ENCODE assay signal across 8 cellular contexts in the genomic region with DNA sequence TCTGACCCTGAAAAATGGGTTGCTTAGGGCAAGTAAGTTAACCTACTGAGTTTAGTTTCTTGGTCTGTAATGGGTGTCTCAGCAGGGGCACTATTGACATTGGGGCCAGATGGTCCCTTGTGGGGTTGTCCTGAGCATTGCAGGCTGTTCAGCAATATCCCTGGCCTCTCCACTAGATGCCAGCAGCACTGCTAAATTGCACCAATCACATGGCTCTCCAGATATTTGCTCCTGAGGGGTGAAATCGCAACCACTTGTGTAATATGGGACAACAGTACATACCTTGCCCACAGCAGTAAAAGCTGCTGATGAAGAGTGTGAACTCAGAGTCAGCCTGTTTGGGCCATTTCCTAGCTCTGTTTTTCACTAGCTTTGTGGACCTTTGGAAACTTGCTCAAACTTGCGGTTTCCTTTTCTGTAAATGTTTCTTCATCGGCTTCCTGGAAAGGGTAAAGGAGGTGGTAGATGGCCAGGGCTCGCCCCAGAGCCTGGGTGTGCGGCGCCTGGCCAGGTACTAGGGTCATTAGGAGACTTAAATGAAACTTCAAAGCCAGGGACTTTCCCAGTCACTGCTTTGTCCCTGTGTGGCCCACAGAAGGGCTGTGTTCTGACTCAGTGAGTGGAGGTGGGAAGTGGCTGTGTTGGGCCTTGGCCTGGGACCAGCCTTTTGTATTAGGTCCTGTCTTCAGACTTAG. TPM values are rescaled to one million over a fixed set of nuclear protein-coding genes. Genes with fewer than 3 reads are reported as not detected.
DNase-seq lines count a peak whose midpoint lies in the region; ATAC-seq and TF ChIP-seq lines count a peak whose summit lies in the region.

No MANE protein-coding gene starts in this region.

- peak; percentile 37 for DNase-seq in activated naive CD4-positive, alpha-beta T cell treated with Interleukin-2 at 50 U/mL for 16 hours
- no peak for DNase-seq in activated naive CD4-positive, alpha-beta T cell (lab: John Stamatoyannopoulos, UW)
- DNase-seq in HAP-1 (ENCODE audit: low spot score in 2 of 2) (peak; percentile 19 to 25), M059J (ENCODE audit: low read depth) (peak; percentile 86), fibroblast of the aortic adventitia (ENCODE audit: low read depth) (peak; percentile 82), middle frontal gyrus (ENCODE audit: extremely low spot score, low spot score) (no peak)
- peak; percentile 33 for DNase-seq in activated CD8-positive, alpha-beta T cell treated with anti-CD3 and anti-CD28 coated beads, Interleukin-2, amount 10 ng/mL, durations not matched to agents 7 days and 5 days

- H3K4me3 Mint-ChIP-seq in activated CD8-positive, alpha-beta T cell treated with anti-CD3 and anti-CD28 coated beads, Interleukin-2, amount 10 ng/mL, durations not matched to agents 7 days and 5 days = no peak overlapping the region

- ATAC-seq in activated CD8-positive, alpha-beta T cell treated with anti-CD3 and anti-CD28 coated beads, Interleukin-2, amount 10 ng/mL, durations not matched to agents 7 days and 5 days = peak; percentile 75

- peak overlapping the region; percentile 82 for H3K27ac Mint-ChIP-seq in activated CD8-positive, alpha-beta T cell treated with anti-CD3 and anti-CD28 coated beads, Interleukin-2, amount 10 ng/mL, durations not matched to agents 7 days and 5 days

- H3K4me2 ChIP-seq in parathyroid adenoma (ENCODE audit: low read length) = no peak overlapping the region

- 0 out of 2 replicates have a peak, but pooled peaks cover 2% of the 10 kb centered on the region for H3K27me3 ChIP-seq in HAP-1 (ENCODE audit: low read depth)
- no peaks in the 10 kb centered on the region for H3K27me3 ChIP-seq in parathyroid adenoma (ENCODE audit: control insufficient read depth, insufficient read depth, low read length)

- H3K36me3 ChIP-seq in HAP-1 (replicated peaks) (no peaks in the 10 kb centered on the region), parathyroid adenoma (ENCODE audit: control insufficient read depth, insufficient read depth, low read length) (no peaks in the 10 kb centered on the region)

- no peaks in the 10 kb centered on the region for H3K79me2 ChIP-seq in parathyroid adenoma

- TF ChIP-seq CTCF in fibroblast of the aortic adventitia (IDR thresholded peaks at IDR 0.05; ENCODE audit: insufficient read depth, low read length) (peak; percentile 72), parathyroid adenoma (IDR thresholded peaks at IDR 0.05) (no peak)

- peaks cover 21% of the 10 kb centered on the region for H3K4me1 Mint-ChIP-seq in activated CD8-positive, alpha-beta T cell treated with anti-CD3 and anti-CD28 coated beads, Interleukin-2, amount 10 ng/mL, durations not matched to agents 7 days and 5 days (ENCODE audit: low read depth)

- peak overlapping the region; percentile 53 for H3K27ac ChIP-seq in parathyroid adenoma

- no peaks in the 10 kb centered on the region for H3K27me3 Mint-ChIP-seq in activated CD8-positive, alpha-beta T cell treated with anti-CD3 and anti-CD28 coated beads, Interleukin-2, amount 10 ng/mL, durations not matched to agents 7 days and 5 days (ENCODE audit: low read depth)

- POLR2A ChIA-PET in activated CD8-positive, alpha-beta T cell treated with anti-CD3 and anti-CD28 coated beads, Interleukin-2, amount 10 ng/mL, durations not matched to agents 7 days and 5 days (lab: Charles Lee) = interaction anchor here (0.8 to 2.7 kb wide), 3 partner anchors 13 to 23 kb away, joined by 3 to 12 read pairs (median 4); a partner anchor contains a TSS

- H3K9me3 ChIP-seq in HAP-1 (no peaks in the 10 kb centered on the region), parathyroid adenoma (ENCODE audit: control insufficient read depth, low read length) (no peaks in the 10 kb centered on the region)

- CTCF ChIA-PET in activated CD8-positive, alpha-beta T cell treated with anti-CD3 and anti-CD28 coated beads, Interleukin-2, amount 10 ng/mL, durations not matched to agents 7 days and 5 days (lab: Charles Lee) = interaction anchor here (0.7 to 2.4 kb wide), 7 partner anchors 12 to 107 kb away, joined by 3 to 14 read pairs (median 7); a partner anchor contains a TSS

- H2AFZ ChIP-seq in parathyroid adenoma = peak overlapping the region; percentile 33

- peaks cover 63% of the 10 kb centered on the region for H3K36me3 Mint-ChIP-seq in activated CD8-positive, alpha-beta T cell treated with anti-CD3 and anti-CD28 coated beads, Interleukin-2, amount 10 ng/mL, durations not matched to agents 7 days and 5 days (ENCODE audit: low read depth)

- H3K4me3 ChIP-seq in HAP-1 (no peak overlapping the region), fibroblast of the aortic adventitia (ENCODE audit: low read depth, low read length) (no peak overlapping the region), parathyroid adenoma (ENCODE audit: low read depth, low read length) (no peak overlapping the region)

- H3K4me1 ChIP-seq in HAP-1 (no peaks in the 10 kb centered on the region), parathyroid adenoma (no peaks in the 10 kb centered on the region)

- no peak overlapping the region for H3K9ac ChIP-seq in parathyroid adenoma

- no peaks in the 10 kb centered on the region for H3K9me3 Mint-ChIP-seq in activated CD8-positive, alpha-beta T cell treated with anti-CD3 and anti-CD28 coated beads, Interleukin-2, amount 10 ng/mL, durations not matched to agents 7 days and 5 days (ENCODE audit: insufficient read depth)

- in situ Hi-C loops in HAP-1 (cut with MboI; ENCODE audit: low sequenced_read_pairs) = no loop called here

RNA-seq across cellular contexts. Expression of a gene that starts 13.0 kb away (rescaled TPM):
- total RNA-seq in M059J (2014; rRNA removed; shearing (Covaris generic)) = not detected in 2 replicates
- 10 to 100 TPM; 44.1 to 48.2 TPM for total RNA-seq in activated CD8-positive, alpha-beta T cell treated with anti-CD3 and anti-CD28 coated beads, Interleukin-2, amount 10 ng/mL, durations not matched to agents 7 days and 5 days
- total RNA-seq in fibroblast of the aortic adventitia (ENCODE audit: low replicate concordance) = not detected in 2 replicates

RNA-seq across cellular contexts. Expression of a gene that starts 39.7 kb away (rescaled TPM):
- total RNA-seq in M059J (2014; rRNA removed; shearing (Covaris generic)) = 0.02 TPM in 1 of 2 replicates, not detected in the other
- 1 to 10 TPM; 1.4 TPM for total RNA-seq in activated CD8-positive, alpha-beta T cell treated with anti-CD3 and anti-CD28 coated beads, Interleukin-2, amount 10 ng/mL, durations not matched to agents 7 days and 5 days
- total RNA-seq in fibroblast of the aortic adventitia (ENCODE audit: low replicate concordance) = 0.81 and 0.98 TPM in 2 replicates

RNA-seq across cellular contexts. Expression of a gene that starts 56.9 kb away (rescaled TPM):
- not detected in 2 replicates for total RNA-seq in M059J (2014; rRNA removed; shearing (Covaris generic))
- total RNA-seq in activated CD8-positive, alpha-beta T cell treated with anti-CD3 and anti-CD28 coated beads, Interleukin-2, amount 10 ng/mL, durations not matched to agents 7 days and 5 days = not detected
- total RNA-seq in fibroblast of the aortic adventitia (ENCODE audit: low replicate concordance) = not detected in 2 replicates

Comparison
In these comparisons a context has a peak if more than half of its experiments do, and no peak if none do; other contexts are left out.
1. DNase-seq: peak in activated naive CD4-positive, alpha-beta T cell treated with Interleukin-2 at 50 U/mL for 16 hours (single experiment), HAP-1 (2 of 2), M059J (single experiment), activated CD8-positive, alpha-beta T cell treated with anti-CD3 and anti-CD28 coated beads, Interleukin-2, amount 10 ng/mL, durations not matched to agents 7 days and 5 days (single experiment) and fibroblast of the aortic adventitia (single experiment); none in activated naive CD4-positive, alpha-beta T cell (0 of 4) and middle frontal gyrus (single experiment).
2. RNA of a gene that starts 13.0 kb away (total RNA-seq): 44.1 to 48.2 TPM in activated CD8-positive, alpha-beta T cell treated with anti-CD3 and anti-CD28 coated beads, Interleukin-2, amount 10 ng/mL, durations not matched to agents 7 days and 5 days; not detected in M059J and not detected in fibroblast of the aortic adventitia; every median in the first group is over 10 times any median in the second.